In the genomic region with DNA sequence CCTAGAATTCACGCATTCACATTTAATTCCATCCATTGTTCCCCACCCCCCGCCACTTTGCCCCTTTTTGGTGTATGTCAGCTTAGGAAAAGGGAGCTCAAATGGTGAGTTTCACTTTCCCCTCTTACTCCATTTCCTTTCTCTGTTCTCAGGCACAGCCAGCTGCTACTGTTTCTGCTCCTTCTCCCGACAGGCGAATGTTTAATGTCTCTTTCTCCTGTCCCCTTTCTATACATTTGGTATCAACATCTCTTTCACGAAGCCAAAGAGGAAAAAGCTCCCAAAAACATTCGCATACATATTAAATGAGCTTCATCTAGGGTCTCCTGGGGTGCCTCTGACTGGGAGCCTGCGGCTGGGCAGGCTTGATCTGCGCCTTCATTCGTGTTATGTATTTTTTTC, we compare ENCODE assay signal across 9 cellular contexts.
A peak's percentile ranks its signal among the peaks of the same experiment; 100 is the strongest.
DNase-seq lines count a peak whose midpoint lies in the region; ATAC-seq and TF ChIP-seq lines count a peak whose summit lies in the region.
"Had no signal": no experiment of that assay in that cellular context is flagged by ENCODE, and none has a peak within 500 bp of the region (broad histone marks: within the 10 kb centered on the region; RNA-seq: fewer than 3 reads in every experiment).

No MANE protein-coding gene starts in this region.

- in situ Hi-C loops in IMR-90 (cut with MboI; ENCODE audit: low sequenced_read_pairs) (no loop called here), astrocyte of the cerebellum (cut with HindIII; ENCODE audit: low sequenced_read_pairs) (no loop called here)

- H2BK20ac ChIP-seq in IMR-90 (ENCODE audit: low read depth, low read length): no peak overlapping the region

- H4K5ac ChIP-seq in IMR-90 (ENCODE audit: low read depth, low read length): no peak overlapping the region

- H3K27ac ChIP-seq in IMR-90 (ENCODE audit: insufficient read depth, low read length) (no peak overlapping the region), spleen (no peak overlapping the region)
- H3K27ac ChIP-seq: pancreas had no signal

- H3K23ac ChIP-seq in IMR-90 (ENCODE audit: low read depth, low read length): no peak overlapping the region

- H3K36me3 ChIP-seq in IMR-90 (ENCODE audit: control insufficient read depth, insufficient read depth, low read length): no peaks in the 10 kb centered on the region
- H3K36me3 ChIP-seq in spleen: no peaks in the 10 kb centered on the region
- H3K36me3 ChIP-seq: pancreas had no signal

- no peak overlapping the region for H2BK120ac ChIP-seq in IMR-90 (ENCODE audit: low read depth, low read length)

- no peaks in the 10 kb centered on the region for H3K79me1 ChIP-seq in IMR-90 (ENCODE audit: low read depth in 1 of 2, low read length in 2 of 2)

- no peaks in the 10 kb centered on the region for H3K9me1 ChIP-seq in IMR-90 (ENCODE audit: insufficient read depth, low read length)

- H2BK5ac ChIP-seq in IMR-90 (ENCODE audit: low read depth, low read length, poor library complexity, severe bottlenecking): no peak overlapping the region

- no peak overlapping the region for H2AK5ac ChIP-seq in IMR-90 (ENCODE audit: low read depth, low read length)

- H2AK9ac ChIP-seq in IMR-90 (replicated peaks; ENCODE audit: low read depth, low read length, poor library complexity): no peak overlapping the region

- no peaks in the 10 kb centered on the region for H3K4me1 ChIP-seq in IMR-90 (ENCODE audit: control insufficient read depth, insufficient read depth, low read length)
- H3K4me1 ChIP-seq in spleen: peaks cover 0 to 5% (median 0%) of the 10 kb centered on the region in 6 donors
- H3K4me1 ChIP-seq: pancreas had no signal

- dilution Hi-C loops in IMR-90 (cut with HindIII; ENCODE audit: low sequenced_read_pairs, unreplicated experiment): no loop called here

- peak overlapping the region; percentile 49 for H3K4me3 ChIP-seq in IMR-90 (ENCODE audit: insufficient read depth, low read depth, low read length)
- H3K4me3 ChIP-seq in astrocyte of the cerebellum (ENCODE audit: low read depth, low read length): peak overlapping the region; percentile 19
- H3K4me3 ChIP-seq in spleen: peak overlapping the region in 5 of 8 donors; percentile 8 to 49 (median 23)

- H3K56ac ChIP-seq in IMR-90 (ENCODE audit: extremely low read depth, insufficient read depth, low read length): no peak overlapping the region

- no peak overlapping the region for H3K27ac Mint-ChIP-seq in T-helper 2 cell treated with Interferon-gamma antibody and Interleukin-4, amounts not matched to agents 5 μg/mL and 100 μg/mL, for 36 hours
- H3K27ac Mint-ChIP-seq in activated CD4-positive, alpha-beta memory T cell treated with anti-CD3 and anti-CD28 coated beads for 36 hours: no peak overlapping the region
- H3K27ac Mint-ChIP-seq: stimulated activated naive B cell treated with anti-CD40 and anti-IgM and Interleukin-4, amounts not matched to agents 10 μg/mL and 1 μg/mL and 100 μg/mL, for 72 hours had no signal

- no peaks in the 10 kb centered on the region for H3K36me3 Mint-ChIP-seq in T-helper 2 cell treated with Interferon-gamma antibody and Interleukin-4, amounts not matched to agents 5 μg/mL and 100 μg/mL, for 36 hours (ENCODE audit: low read depth)
- no peaks in the 10 kb centered on the region for H3K36me3 Mint-ChIP-seq in activated CD4-positive, alpha-beta memory T cell treated with anti-CD3 and anti-CD28 coated beads for 36 hours
- H3K36me3 Mint-ChIP-seq: stimulated activated naive B cell treated with anti-CD40 and anti-IgM and Interleukin-4, amounts not matched to agents 10 μg/mL and 1 μg/mL and 100 μg/mL, for 72 hours had no signal

- no peaks in the 10 kb centered on the region for H3K9me3 ChIP-seq in IMR-90 (ENCODE audit: control insufficient read depth, insufficient read depth, low read length)
- H3K9me3 ChIP-seq in spleen: no peaks in the 10 kb centered on the region
- H3K9me3 ChIP-seq: pancreas had no signal

- H3K4me2 ChIP-seq in IMR-90 (ENCODE audit: low read depth, low read length): peak overlapping the region; percentile 77

- no peaks in the 10 kb centered on the region for H4K20me1 ChIP-seq in IMR-90 (ENCODE audit: insufficient read depth, low read length)

- DNase-seq in IMR-90: peak; percentile 11
- DNase-seq in astrocyte of the cerebellum (ENCODE audit: low read depth): no peak
- no peak for DNase-seq in left lobe of liver (ENCODE audit: low spot score)
- no peak for DNase-seq in spleen
- DNase-seq in T-helper 2 cell treated with Interferon-gamma antibody and Interleukin-4, amounts not matched to agents 5 μg/mL and 100 μg/mL, for 36 hours (ENCODE audit: low spot score): no peak
- DNase-seq in activated CD4-positive, alpha-beta memory T cell treated with anti-CD3 and anti-CD28 coated beads for 36 hours: no peak
- DNase-seq: pancreas; stimulated activated naive B cell treated with anti-CD40 and anti-IgM and Interleukin-4, amounts not matched to agents 10 μg/mL and 1 μg/mL and 100 μg/mL, for 72 hours had no signal

- no peak overlapping the region for H2BK15ac ChIP-seq in IMR-90 (ENCODE audit: low read depth, low read length)

- H3K14ac ChIP-seq in IMR-90 (replicated peaks; ENCODE audit: low read depth, low read length): no peak overlapping the region

- POLR2A ChIA-PET in IMR-90 (lab: Charles Lee; ENCODE audit: unreplicated experiment): no interaction called here
- POLR2A ChIA-PET in activated CD4-positive, alpha-beta memory T cell treated with anti-CD3 and anti-CD28 coated beads for 36 hours (lab: Charles Lee): no interaction called here

- no peaks in the 10 kb centered on the region for H3K4me1 Mint-ChIP-seq in T-helper 2 cell treated with Interferon-gamma antibody and Interleukin-4, amounts not matched to agents 5 μg/mL and 100 μg/mL, for 36 hours (ENCODE audit: low read depth)
- no peaks in the 10 kb centered on the region for H3K4me1 Mint-ChIP-seq in activated CD4-positive, alpha-beta memory T cell treated with anti-CD3 and anti-CD28 coated beads for 36 hours (ENCODE audit: low read depth)
- H3K4me1 Mint-ChIP-seq: stimulated activated naive B cell treated with anti-CD40 and anti-IgM and Interleukin-4, amounts not matched to agents 10 μg/mL and 1 μg/mL and 100 μg/mL, for 72 hours had no signal

- no peaks in the 10 kb centered on the region for H3K9me3 Mint-ChIP-seq in T-helper 2 cell treated with Interferon-gamma antibody and Interleukin-4, amounts not matched to agents 5 μg/mL and 100 μg/mL, for 36 hours
- no peaks in the 10 kb centered on the region for H3K9me3 Mint-ChIP-seq in activated CD4-positive, alpha-beta memory T cell treated with anti-CD3 and anti-CD28 coated beads for 36 hours
- H3K9me3 Mint-ChIP-seq: stimulated activated naive B cell treated with anti-CD40 and anti-IgM and Interleukin-4, amounts not matched to agents 10 μg/mL and 1 μg/mL and 100 μg/mL, for 72 hours had no signal

- WGBS in IMR-90 (ENCODE audit: extremely low coverage in 2 of 2, insufficient read length in 1 of 2), 2 experiments: no CpG with 5 or more reads among the region's 9 CpGs
- whole genome bisulfite sequencing in spleen, 5 donors: 38 to 61% (median 43%) methylated on average over 9 of the region's 9 CpGs

- peak overlapping the region; percentile 41; the same call in 1 of the 2 replicates for H3K9ac ChIP-seq in IMR-90 (ENCODE audit: low read depth, low read length)

- peak; percentile 83 for ATAC-seq in IMR-90 (ENCODE audit: low read depth)
- ATAC-seq in left lobe of liver: peak; percentile 60
- ATAC-seq in HG02973 (IDR thresholded peaks at IDR 0.05; ENCODE audit: unreplicated experiment): no peak
- ATAC-seq: stimulated activated naive B cell treated with anti-CD40 and anti-IgM and Interleukin-4, amounts not matched to agents 10 μg/mL and 1 μg/mL and 100 μg/mL, for 72 hours had no signal

- H3K27me3 ChIP-seq in IMR-90 (ENCODE audit: control insufficient read depth, insufficient read depth, low read length) (no peaks in the 10 kb centered on the region; the same call in 1 of the 2 replicates), spleen (replicated peaks in 1 of 7) (no peaks in the 10 kb centered on the region)
- H3K27me3 ChIP-seq: pancreas had no signal

- H3K18ac ChIP-seq in IMR-90 (ENCODE audit: low read depth, low read length): no peak overlapping the region

- H3K27me3 Mint-ChIP-seq in T-helper 2 cell treated with Interferon-gamma antibody and Interleukin-4, amounts not matched to agents 5 μg/mL and 100 μg/mL, for 36 hours (ENCODE audit: low read depth): peaks cover 20% of the 10 kb centered on the region
- H3K27me3 Mint-ChIP-seq in activated CD4-positive, alpha-beta memory T cell treated with anti-CD3 and anti-CD28 coated beads for 36 hours: peaks cover 4% of the 10 kb centered on the region

- intact Hi-C loops in IMR-90 (cut with micrococcal nuclease): no loop called here
- intact Hi-C loops in spleen (cut with DNase I; ENCODE audit: low total_unique reads): no loop called here
- intact Hi-C loops in activated CD4-positive, alpha-beta memory T cell treated with anti-CD3 and anti-CD28 coated beads for 36 hours (cut with micrococcal nuclease): no loop called here

- no peak overlapping the region for H4K91ac ChIP-seq in IMR-90 (ENCODE audit: insufficient read depth, low read depth, low read length)

- no peak for TF ChIP-seq RAD21 in IMR-90 (IDR thresholded peaks at IDR 0.05; ENCODE audit: low read length)

- H4K8ac ChIP-seq in IMR-90 (ENCODE audit: low read depth in 2 of 2, low read length in 2 of 2): no peak overlapping the region

- no peak overlapping the region for H3K4ac ChIP-seq in IMR-90 (ENCODE audit: low read depth, low read length)

- TF ChIP-seq POLR2A in IMR-90 (IDR thresholded peaks at IDR 0.05; ENCODE audit: low read depth, low read length) (no peak), spleen (IDR thresholded peaks at IDR 0.05) (no peak)

- no TSS peak for BruUV-seq in IMR-90 (replicated peaks; lab: Mats Ljungman, UMichigan)

- CTCF ChIA-PET in IMR-90 (lab: Yijun Ruan, JAX): interaction anchor here (0.9 to 1.1 kb wide), 2 partner anchors 11 to 15 kb away, joined by 3 to 5 read pairs; no protein-coding TSS in a partner anchor
- CTCF ChIA-PET in activated CD4-positive, alpha-beta memory T cell treated with anti-CD3 and anti-CD28 coated beads for 36 hours (lab: Charles Lee): no interaction called here

- no peak overlapping the region for H2AFZ ChIP-seq in IMR-90 (replicated peaks; ENCODE audit: low read length, poor library complexity)

- TF ChIP-seq CTCF in IMR-90 (conservative IDR thresholded peaks at IDR 0.05; ENCODE audit: low read depth, low read length) (no peak), astrocyte of the cerebellum (IDR thresholded peaks at IDR 0.05; ENCODE audit: low read depth, low read length, missing control alignments) (no peak), spleen (IDR thresholded peaks at IDR 0.05 in 8 of 11, conservative IDR thresholded peaks at IDR 0.05 in 3 of 11) (no peak)

- H3K4me3 Mint-ChIP-seq in T-helper 2 cell treated with Interferon-gamma antibody and Interleukin-4, amounts not matched to agents 5 μg/mL and 100 μg/mL, for 36 hours: no peak overlapping the region
- H3K4me3 Mint-ChIP-seq in activated CD4-positive, alpha-beta memory T cell treated with anti-CD3 and anti-CD28 coated beads for 36 hours: no peak overlapping the region
- H3K4me3 Mint-ChIP-seq: stimulated activated naive B cell treated with anti-CD40 and anti-IgM and Interleukin-4, amounts not matched to agents 10 μg/mL and 1 μg/mL and 100 μg/mL, for 72 hours had no signal

TF ChIP-seq in IMR-90, 13 proteins besides CTCF, POLR2A, EP300 and RAD21 (continues in another document):
- TF ChIP-seq FOS (IDR thresholded peaks at IDR 0.05; ENCODE audit: low read depth, low read length) (no peak), BHLHE40 (IDR thresholded peaks at IDR 0.05; ENCODE audit: low read depth, low read length) (no peak), SMC3 (IDR thresholded peaks at IDR 0.05; ENCODE audit: low read depth, low read length) (no peak)
